1 cellular context compared by ENCODE assay signal in genomic region chr7:121138262-121138933, GRCh38.
TF ChIP-seq lines count a peak whose summit lies in the region.

No MANE protein-coding gene starts in this region.

TF ChIP-seq in K562, 482 proteins besides CTCF, POLR2A, EP300 and RAD21 (continued from another document and continues in another):
- peak in 1 of 2 experiments; percentile 52 for TF ChIP-seq AFF1 (IDR thresholded peaks at IDR 0.05; ENCODE audit: low read depth in 1 of 2, partially characterized antibody in 2 of 2)
- TF ChIP-seq SMAD4 (CRISPR knock-in tag; conservative IDR thresholded peaks at IDR 0.05) = peak; percentile 96
- TF ChIP-seq SREBF2 (CRISPR knock-in tag; IDR thresholded peaks at IDR 0.05) = no peak
- TF ChIP-seq RFX5 (IDR thresholded peaks at IDR 0.05; ENCODE audit: low read depth, low read length) = no peak
- TF ChIP-seq KLF1 (tag; IDR thresholded peaks at IDR 0.05) = no peak
- TF ChIP-seq, protein P1, sequence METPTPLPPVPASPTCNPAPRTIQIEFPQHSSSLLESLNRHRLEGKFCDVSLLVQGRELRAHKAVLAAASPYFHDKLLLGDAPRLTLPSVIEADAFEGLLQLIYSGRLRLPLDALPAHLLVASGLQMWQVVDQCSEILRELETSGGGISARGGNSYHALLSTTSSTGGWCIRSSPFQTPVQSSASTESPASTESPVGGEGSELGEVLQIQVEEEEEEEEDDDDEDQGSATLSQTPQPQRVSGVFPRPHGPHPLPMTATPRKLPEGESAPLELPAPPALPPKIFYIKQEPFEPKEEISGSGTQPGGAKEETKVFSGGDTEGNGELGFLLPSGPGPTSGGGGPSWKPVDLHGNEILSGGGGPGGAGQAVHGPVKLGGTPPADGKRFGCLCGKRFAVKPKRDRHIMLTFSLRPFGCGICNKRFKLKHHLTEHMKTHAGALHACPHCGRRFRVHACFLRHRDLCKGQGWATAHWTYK (CRISPR knock-in tag; IDR thresholded peaks at IDR 0.05) = 0 out of 2 replicates have a peak, but pooled peaks have one; percentile 41
- TF ChIP-seq FOXJ2 (tag; IDR thresholded peaks at IDR 0.05) = peak; percentile 69; the same call in 1 of the 2 replicates
- TF ChIP-seq MYC (IDR thresholded peaks at IDR 0.05; ENCODE audit: low read depth, low read length) = peak; percentile 35; the same call in 1 of the 2 replicates
- TF ChIP-seq MYC (CRISPR knock-in tag; IDR thresholded peaks at IDR 0.05; ENCODE audit: borderline replicate concordance, low read depth) = no peak; the same call in 1 of the 2 replicates
- TF ChIP-seq ETV6 (IDR thresholded peaks at IDR 0.05; ENCODE audit: borderline replicate concordance in 1 of 2, low read depth in 2 of 2, low read length in 1 of 2) = no peak
- TF ChIP-seq ETV6 (CRISPR knock-in tag; IDR thresholded peaks at IDR 0.05; ENCODE audit: borderline replicate concordance) = no peak
- TF ChIP-seq SOX6 (IDR thresholded peaks at IDR 0.05) = peak; percentile 81
- TF ChIP-seq ATF3 (IDR thresholded peaks at IDR 0.05) = peak; percentile 97
- no peak for TF ChIP-seq ATF3 (CRISPR knock-in tag; conservative IDR thresholded peaks at IDR 0.05)
- peak; percentile 83 for TF ChIP-seq ZNF766 (CRISPR knock-in tag; conservative IDR thresholded peaks at IDR 0.05)
- peak; percentile 94 for TF ChIP-seq ZNF589 (CRISPR knock-in tag; IDR thresholded peaks at IDR 0.05; ENCODE audit: low read depth)
- TF ChIP-seq POLR2H (tag; IDR thresholded peaks at IDR 0.05; ENCODE audit: low read depth) = peak; percentile 90
- TF ChIP-seq RCOR1 (IDR thresholded peaks at IDR 0.05; ENCODE audit: borderline replicate concordance in 1 of 2, low read depth in 2 of 2, low read length in 2 of 2) = peak in 1 of 2 experiments; percentile 92; a peak in 2 of 4 replicates
- TF ChIP-seq SMARCA4 (IDR thresholded peaks at IDR 0.05) = peak; percentile 84; the same call in 1 of the 2 replicates
- TF ChIP-seq STAT5B (CRISPR knock-in tag; IDR thresholded peaks at IDR 0.05) = 0 out of 2 replicates have a peak, but pooled peaks have one; percentile 24
- peak; percentile 87 for TF ChIP-seq CEBPG (CRISPR knock-in tag; IDR thresholded peaks at IDR 0.05)
- TF ChIP-seq CEBPG (tag; conservative IDR thresholded peaks at IDR 0.05 in 1 of 2, IDR thresholded peaks at IDR 0.05 in 1 of 2) = peak; percentile 84 to 99
- 0 out of 2 replicates have a peak, but pooled peaks have one; percentile 5 for TF ChIP-seq ZNF354B (CRISPR knock-in tag; IDR thresholded peaks at IDR 0.05)
- no peak for TF ChIP-seq MTF1 (CRISPR knock-in tag; IDR thresholded peaks at IDR 0.05; ENCODE audit: borderline replicate concordance)
- no peak for TF ChIP-seq KLF13 (tag; IDR thresholded peaks at IDR 0.05; ENCODE audit: borderline replicate concordance, low read depth)
- TF ChIP-seq ZC3H8 (IDR thresholded peaks at IDR 0.05) = no peak
- peak; percentile 58; the same call in 1 of the 2 replicates for TF ChIP-seq TCF3 (CRISPR knock-in tag; IDR thresholded peaks at IDR 0.05)
- no peak for TF ChIP-seq CHCHD3 (CRISPR knock-in tag; IDR thresholded peaks at IDR 0.05)
- TF ChIP-seq IRF9 (tag; IDR thresholded peaks at IDR 0.05) = peak; percentile 74
- TF ChIP-seq TAL1 (IDR thresholded peaks at IDR 0.05) = peak; percentile 84
- peak; percentile 33; the same call in 1 of the 2 replicates for TF ChIP-seq ZNF449 (CRISPR knock-in tag; IDR thresholded peaks at IDR 0.05)
- TF ChIP-seq GTF2E2 (tag; IDR thresholded peaks at IDR 0.05) = peak; percentile 19; the same call in 1 of the 2 replicates
- TF ChIP-seq EGR1 (conservative IDR thresholded peaks at IDR 0.05) = no peak
- TF ChIP-seq FUS (optimal IDR thresholded peaks at IDR 0.05; ENCODE audit: low read depth, low read length) = no peak
- no peak for TF ChIP-seq TCF7L2 (IDR thresholded peaks at IDR 0.05; ENCODE audit: low read depth, low read length)
- peak; percentile 70; the same call in 1 of the 2 replicates for TF ChIP-seq HBP1 (CRISPR knock-in tag; IDR thresholded peaks at IDR 0.05)
- TF ChIP-seq SP2 (IDR thresholded peaks at IDR 0.05; ENCODE audit: extremely low read depth, low read depth, low read length, poor library complexity, severe bottlenecking) = no peak
- 0 out of 2 replicates have a peak, but pooled peaks have one; percentile 17 for TF ChIP-seq DEAF1 (CRISPR knock-in tag; IDR thresholded peaks at IDR 0.05)
- TF ChIP-seq BRF1 (IDR thresholded peaks at IDR 0.05; ENCODE audit: borderline replicate concordance, extremely low read depth, insufficient read length) = no peak
- no peak for TF ChIP-seq NR2C2 (CRISPR knock-in tag; IDR thresholded peaks at IDR 0.05)
- peak; percentile 38; the same call in 1 of the 2 replicates for TF ChIP-seq NR2C2 (tag; IDR thresholded peaks at IDR 0.05)
- peak; percentile 75; the same call in 1 of the 2 replicates for TF ChIP-seq TCFL5 (CRISPR knock-in tag; conservative IDR thresholded peaks at IDR 0.05)
- TF ChIP-seq PHB (CRISPR knock-in tag; IDR thresholded peaks at IDR 0.05) = no peak
- TF ChIP-seq MEIS2 (IDR thresholded peaks at IDR 0.05; ENCODE audit: partially characterized antibody) = peak; percentile 88
- TF ChIP-seq BCL6 (CRISPR knock-in tag; IDR thresholded peaks at IDR 0.05) = 0 out of 2 replicates have a peak, but pooled peaks have one; percentile 51
- 0 out of 2 replicates have a peak, but pooled peaks have one; percentile 72 for TF ChIP-seq RHOXF2B (CRISPR knock-in tag; conservative IDR thresholded peaks at IDR 0.05)
- TF ChIP-seq SUPT5H (IDR thresholded peaks at IDR 0.05) = no peak
- TF ChIP-seq ZNF584 (CRISPR knock-in tag; IDR thresholded peaks at IDR 0.05; ENCODE audit: low read depth) = peak; percentile 97
- TF ChIP-seq RBM22 (IDR thresholded peaks at IDR 0.05; ENCODE audit: low read depth, low read length, poor library complexity, severe bottlenecking) = peak; percentile 49
- TF ChIP-seq ETV1 (tag; conservative IDR thresholded peaks at IDR 0.05; ENCODE audit: low read depth) = peak; percentile 91
- TF ChIP-seq, protein P2, sequence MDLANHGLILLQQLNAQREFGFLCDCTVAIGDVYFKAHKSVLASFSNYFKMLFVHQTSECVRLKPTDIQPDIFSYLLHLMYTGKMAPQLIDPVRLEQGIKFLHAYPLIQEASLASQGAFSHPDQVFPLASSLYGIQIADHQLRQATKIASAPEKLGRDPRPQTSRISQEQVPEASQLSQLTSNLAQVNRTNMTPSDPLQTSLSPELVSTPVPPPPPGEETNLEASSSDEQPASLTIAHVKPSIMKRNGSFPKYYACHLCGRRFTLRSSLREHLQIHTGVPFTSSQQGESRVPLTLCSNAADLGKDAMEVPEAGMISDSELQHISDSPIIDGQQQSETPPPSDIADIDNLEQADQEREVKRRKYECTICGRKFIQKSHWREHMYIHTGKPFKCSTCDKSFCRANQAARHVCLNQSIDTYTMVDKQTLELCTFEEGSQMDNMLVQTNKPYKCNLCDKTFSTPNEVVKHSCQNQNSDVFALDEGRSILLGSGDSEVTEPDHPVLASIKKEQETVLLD (IDR thresholded peaks at IDR 0.05) = no peak
- TF ChIP-seq CBX2 (IDR thresholded peaks at IDR 0.05; ENCODE audit: insufficient read depth, low read length, poor library complexity, severe bottlenecking) = no peak
- 0 out of 2 replicates have a peak, but pooled peaks have one; percentile 53 for TF ChIP-seq TARDBP (IDR thresholded peaks at IDR 0.05)
- TF ChIP-seq TRIM24 (IDR thresholded peaks at IDR 0.05) = peak; percentile 96 to 97
- TF ChIP-seq MBD1 (CRISPR knock-in tag; IDR thresholded peaks at IDR 0.05) = 0 out of 2 replicates have a peak, but pooled peaks have one; percentile 28
- no peak for TF ChIP-seq ATF1 (CRISPR knock-in tag; IDR thresholded peaks at IDR 0.05)
- TF ChIP-seq ATF1 (tag; IDR thresholded peaks at IDR 0.05) = peak; percentile 44
- TF ChIP-seq HIVEP1 (CRISPR knock-in tag; IDR thresholded peaks at IDR 0.05) = 0 out of 2 replicates have a peak, but pooled peaks have one; percentile 58
- TF ChIP-seq E2F3 (CRISPR knock-in tag; IDR thresholded peaks at IDR 0.05) = no peak; the same call in 1 of the 2 replicates
